ENCODE assay signal across 1 cellular context in genomic region chr1:36367798-36368197, GRCh38.
TF ChIP-seq lines count a peak whose summit lies in the region.

No MANE protein-coding gene starts in this region.

TF ChIP-seq in WTC11, 78 proteins besides CTCF, POLR2A, EP300 and RAD21 (continued from another document):
- TF ChIP-seq ATF2 (CRISPR knock-in tag; IDR thresholded peaks at IDR 0.05; ENCODE audit: borderline replicate concordance, low read depth) (no peak), TEAD4 (CRISPR knock-in tag; IDR thresholded peaks at IDR 0.05) (no peak), IRF1 (CRISPR knock-in tag; IDR thresholded peaks at IDR 0.05) (no peak), NFATC4 (CRISPR knock-in tag; IDR thresholded peaks at IDR 0.05) (no peak)
